ENCODE assay signal across 9 cellular contexts in the genomic region with DNA sequence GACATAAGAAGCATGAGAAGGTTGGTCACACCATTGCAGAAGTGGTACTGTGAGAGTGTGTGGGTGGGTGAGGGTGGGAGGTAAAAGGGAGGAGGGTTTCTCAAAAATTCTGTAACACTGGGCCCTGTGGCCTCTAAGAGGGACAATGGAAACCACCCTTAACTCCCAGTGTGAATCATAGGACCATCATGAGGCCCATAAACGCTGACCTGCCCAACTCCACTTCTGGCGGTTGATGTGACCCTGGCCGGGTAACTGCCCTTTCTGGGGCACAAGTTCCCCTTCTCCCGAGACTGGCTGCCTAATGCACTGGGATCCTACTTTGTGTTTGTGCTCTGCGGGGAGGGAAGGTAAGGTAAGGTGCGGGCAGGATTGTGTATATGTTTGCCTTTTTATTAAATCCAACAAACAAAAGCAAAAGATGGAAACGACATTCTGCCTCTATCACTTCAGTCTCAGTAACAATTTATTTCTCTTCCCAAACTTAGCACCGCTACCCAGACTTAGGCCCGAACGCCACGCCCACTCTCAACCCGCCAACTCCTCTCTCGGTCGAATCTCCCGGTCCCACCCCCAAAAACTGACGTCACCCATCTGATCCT. TPM values are rescaled to one million over a fixed set of nuclear protein-coding genes. Genes with fewer than 3 reads are reported as not detected.
DNase-seq lines count a peak whose midpoint lies in the region; ATAC-seq and TF ChIP-seq lines count a peak whose summit lies in the region.
"Had no signal": no experiment of that assay in that cellular context is flagged by ENCODE, and none has a peak within 500 bp of the region (broad histone marks: within the 10 kb centered on the region; RNA-seq: fewer than 3 reads in every experiment).

No MANE protein-coding gene starts in this region.

- H3K36me3 Mint-ChIP-seq in IgD-negative memory B cell (peaks cover 7% of the 10 kb centered on the region), neural progenitor cell (peaks cover 14% of the 10 kb centered on the region)
- H3K36me3 Mint-ChIP-seq in activated T-helper 1 cell treated with anti-CD3 and anti-CD28 coated beads, Interleukin-12 subunit alpha, Interleukin-12 subunit beta, Interleukin-2, Interleukin-4 antibody, amounts not matched to agents 30 ng/mL and 10 ng/mL and 1 ng/mL, durations not matched to agents 14 hours and 24 hours and 36 hours (ENCODE audit: low read depth), result peaks cover 37% of the 10 kb centered on the region

- H3K27me3 Mint-ChIP-seq in IgD-negative memory B cell (peaks cover 8% of the 10 kb centered on the region), neural progenitor cell (ENCODE audit: insufficient read depth, low read depth) (peaks cover 11% of the 10 kb centered on the region)
- peaks cover 3% of the 10 kb centered on the region for H3K27me3 Mint-ChIP-seq in activated T-helper 1 cell treated with anti-CD3 and anti-CD28 coated beads, Interleukin-12 subunit alpha, Interleukin-12 subunit beta, Interleukin-2, Interleukin-4 antibody, amounts not matched to agents 30 ng/mL and 10 ng/mL and 1 ng/mL, durations not matched to agents 14 hours and 24 hours and 36 hours (ENCODE audit: insufficient read depth)

- ATAC-seq in GM21619 (IDR thresholded peaks at IDR 0.05; ENCODE audit: unreplicated experiment), result peak; percentile 71

- H3K27ac Mint-ChIP-seq in IgD-negative memory B cell (peak overlapping the region; percentile 94 to 97 (median 96)), neural progenitor cell (peak overlapping the region; percentile 94)
- peak overlapping the region; percentile 99 for H3K27ac Mint-ChIP-seq in activated T-helper 1 cell treated with anti-CD3 and anti-CD28 coated beads, Interleukin-12 subunit alpha, Interleukin-12 subunit beta, Interleukin-2, Interleukin-4 antibody, amounts not matched to agents 30 ng/mL and 10 ng/mL and 1 ng/mL, durations not matched to agents 14 hours and 24 hours and 36 hours

- peaks cover 8% of the 10 kb centered on the region for H3K79me2 ChIP-seq in neural progenitor cell (ENCODE audit: low read depth)

- H3K4me1 Mint-ChIP-seq in IgD-negative memory B cell (peaks cover 12 to 18% (median 14%) of the 10 kb centered on the region in 3 donors), neural progenitor cell (peaks cover 26% of the 10 kb centered on the region)
- peaks cover 45% of the 10 kb centered on the region for H3K4me1 Mint-ChIP-seq in activated T-helper 1 cell treated with anti-CD3 and anti-CD28 coated beads, Interleukin-12 subunit alpha, Interleukin-12 subunit beta, Interleukin-2, Interleukin-4 antibody, amounts not matched to agents 30 ng/mL and 10 ng/mL and 1 ng/mL, durations not matched to agents 14 hours and 24 hours and 36 hours (ENCODE audit: low read depth)

- H2AFZ ChIP-seq in neural progenitor cell (replicated peaks), result peak overlapping the region; percentile 90

- TF ChIP-seq CTCF in fibroblast of villous mesenchyme (IDR thresholded peaks at IDR 0.05; ENCODE audit: insufficient read depth, low read depth, low read length) (no peak), neural progenitor cell (IDR thresholded peaks at IDR 0.05) (no peak)

- H3K4me1 ChIP-seq in neural progenitor cell, result peaks cover 12% of the 10 kb centered on the region

- intact Hi-C loops in activated T-helper 1 cell treated with anti-CD3 and anti-CD28 coated beads, Interleukin-12 subunit alpha, Interleukin-12 subunit beta, Interleukin-2, Interleukin-4 antibody, amounts not matched to agents 30 ng/mL and 10 ng/mL and 1 ng/mL, durations not matched to agents 14 hours and 24 hours and 36 hours (cut with micrococcal nuclease), result loop anchor here (5.0 kb wide), 1 partner anchor 1826 kb away; a partner anchor contains a TSS

- peaks cover 12% of the 10 kb centered on the region for H4K20me1 ChIP-seq in neural progenitor cell (ENCODE audit: low read depth)

- H3K27ac ChIP-seq in neural progenitor cell, result peak overlapping the region; percentile 92

- H3K4me3 ChIP-seq in fibroblast of villous mesenchyme (ENCODE audit: low read depth, low read length), result peak overlapping the region; percentile 96
- H3K4me3 ChIP-seq in neural progenitor cell, result peak overlapping the region; percentile 72

- H3K9me3 ChIP-seq in neural progenitor cell (ENCODE audit: low read depth), result no peaks in the 10 kb centered on the region

- peak overlapping the region; percentile 95 for H3K4me2 ChIP-seq in neural progenitor cell

- H3F3A ChIP-seq in neural progenitor cell (ENCODE audit: low read depth), result peaks cover 29% of the 10 kb centered on the region

- H3K9me3 Mint-ChIP-seq in IgD-negative memory B cell (no peaks in the 10 kb centered on the region), neural progenitor cell (peaks cover 2% of the 10 kb centered on the region)
- H3K9me3 Mint-ChIP-seq in activated T-helper 1 cell treated with anti-CD3 and anti-CD28 coated beads, Interleukin-12 subunit alpha, Interleukin-12 subunit beta, Interleukin-2, Interleukin-4 antibody, amounts not matched to agents 30 ng/mL and 10 ng/mL and 1 ng/mL, durations not matched to agents 14 hours and 24 hours and 36 hours, result no peaks in the 10 kb centered on the region

- peaks cover 27% of the 10 kb centered on the region for H3K27me3 ChIP-seq in neural progenitor cell

- peak overlapping the region; percentile 97 to 100 (median 99) for H3K4me3 Mint-ChIP-seq in IgD-negative memory B cell
- H3K4me3 Mint-ChIP-seq in activated T-helper 1 cell treated with anti-CD3 and anti-CD28 coated beads, Interleukin-12 subunit alpha, Interleukin-12 subunit beta, Interleukin-2, Interleukin-4 antibody, amounts not matched to agents 30 ng/mL and 10 ng/mL and 1 ng/mL, durations not matched to agents 14 hours and 24 hours and 36 hours, result peak overlapping the region; percentile 93
- H3K4me3 Mint-ChIP-seq in neural progenitor cell, result peak overlapping the region; percentile 95

- no peaks in the 10 kb centered on the region for H3K36me3 ChIP-seq in neural progenitor cell

- peak; percentile 94 for DNase-seq in DMS114 treated with DMSO at 0.1 percent for 48 hours (lab: John Stamatoyannopoulos, UW; ENCODE audit: unreplicated experiment)
- DNase-seq in OCI-M1 (lab: John Stamatoyannopoulos, UW), result peak; percentile 97
- peak; percentile 78 for DNase-seq in activated T-helper 1 cell treated with anti-CD3 and anti-CD28 coated beads, Interleukin-12 subunit alpha, Interleukin-12 subunit beta, Interleukin-2, Interleukin-4 antibody, amounts not matched to agents 30 ng/mL and 10 ng/mL and 1 ng/mL, durations not matched to agents 14 hours and 24 hours and 36 hours (ENCODE audit: low spot score)
- DNase-seq in fibroblast of villous mesenchyme (ENCODE audit: low read depth), result peak; percentile 93
- peak; percentile 96 for DNase-seq in neural progenitor cell (ENCODE audit: low spot score)
- DNase-seq in superior temporal gyrus (ENCODE audit: extremely low spot score), result peak; percentile 76

- peak overlapping the region; percentile 77 for H3K9ac ChIP-seq in neural progenitor cell

RNA-seq across cellular contexts. Expression of a gene that starts 0.5 kb away (rescaled TPM):
- polyA plus RNA-seq in IgD-negative memory B cell, result 15.9 TPM
- 89.7 and 90.0 TPM in 2 replicates for total RNA-seq in activated T-helper 1 cell treated with anti-CD3 and anti-CD28 coated beads, Interleukin-12 subunit alpha, Interleukin-12 subunit beta, Interleukin-2, Interleukin-4 antibody, amounts not matched to agents 30 ng/mL and 10 ng/mL and 1 ng/mL, durations not matched to agents 14 hours and 24 hours and 36 hours
- total RNA-seq in fibroblast of villous mesenchyme, result 5.2 and 7.4 TPM in 2 replicates
- total RNA-seq in neural progenitor cell (ENCODE audit: low replicate concordance), result 4.5 and 5.6 TPM in 2 replicates

RNA-seq across cellular contexts. Expression of a gene that starts 1.0 kb away (rescaled TPM):
- 1.5 TPM for polyA plus RNA-seq in IgD-negative memory B cell
- 4.5 and 5.4 TPM in 2 replicates for total RNA-seq in activated T-helper 1 cell treated with anti-CD3 and anti-CD28 coated beads, Interleukin-12 subunit alpha, Interleukin-12 subunit beta, Interleukin-2, Interleukin-4 antibody, amounts not matched to agents 30 ng/mL and 10 ng/mL and 1 ng/mL, durations not matched to agents 14 hours and 24 hours and 36 hours
- total RNA-seq in fibroblast of villous mesenchyme (6.9 and 8.1 TPM in 2 replicates), neural progenitor cell (ENCODE audit: low replicate concordance) (2.1 and 4.8 TPM in 2 replicates)

RNA-seq across cellular contexts. Expression of a gene that starts 4.5 kb away (rescaled TPM):
- polyA plus RNA-seq in IgD-negative memory B cell, result 0.09 TPM
- 9.0 and 9.9 TPM in 2 replicates for total RNA-seq in activated T-helper 1 cell treated with anti-CD3 and anti-CD28 coated beads, Interleukin-12 subunit alpha, Interleukin-12 subunit beta, Interleukin-2, Interleukin-4 antibody, amounts not matched to agents 30 ng/mL and 10 ng/mL and 1 ng/mL, durations not matched to agents 14 hours and 24 hours and 36 hours
- total RNA-seq in fibroblast of villous mesenchyme (0.97 and 3.0 TPM in 2 replicates), neural progenitor cell (ENCODE audit: low replicate concordance) (0.17 and 0.99 TPM in 2 replicates)
- total RNA-seq: frontal cortex had no signal

RNA-seq across cellular contexts. Expression of a gene that starts 11.2 kb away (rescaled TPM):
- polyA plus RNA-seq in IgD-negative memory B cell, result 27.1 TPM
- total RNA-seq in activated T-helper 1 cell treated with anti-CD3 and anti-CD28 coated beads, Interleukin-12 subunit alpha, Interleukin-12 subunit beta, Interleukin-2, Interleukin-4 antibody, amounts not matched to agents 30 ng/mL and 10 ng/mL and 1 ng/mL, durations not matched to agents 14 hours and 24 hours and 36 hours, result 63.5 and 68.6 TPM in 2 replicates
- total RNA-seq in fibroblast of villous mesenchyme (19.0 and 25.5 TPM in 2 replicates), neural progenitor cell (ENCODE audit: low replicate concordance) (18.1 and 19.0 TPM in 2 replicates)

RNA-seq across cellular contexts. Expression of a gene that starts 16.5 kb away (rescaled TPM):
- polyA plus RNA-seq in IgD-negative memory B cell, result 11.9 TPM
- total RNA-seq in activated T-helper 1 cell treated with anti-CD3 and anti-CD28 coated beads, Interleukin-12 subunit alpha, Interleukin-12 subunit beta, Interleukin-2, Interleukin-4 antibody, amounts not matched to agents 30 ng/mL and 10 ng/mL and 1 ng/mL, durations not matched to agents 14 hours and 24 hours and 36 hours, result 21.2 and 21.8 TPM in 2 replicates
- total RNA-seq in fibroblast of villous mesenchyme (2.6 and 3.5 TPM in 2 replicates), neural progenitor cell (ENCODE audit: low replicate concordance) (8.1 and 11.9 TPM in 2 replicates)

Comparison
In these comparisons a context has a peak if more than half of its experiments do, and no peak if none do; other contexts are left out.
1. Peak in every context shown above with its lines: DNase-seq, ATAC-seq, H3K4me3 ChIP-seq and H3K27ac ChIP-seq.
2. RNA of a gene that starts 0.5 kb away (total RNA-seq): 89.7 to 90.0 TPM in activated T-helper 1 cell treated with anti-CD3 and anti-CD28 coated beads, Interleukin-12 subunit alpha, Interleukin-12 subunit beta, Interleukin-2, Interleukin-4 antibody, amounts not matched to agents 30 ng/mL and 10 ng/mL and 1 ng/mL, durations not matched to agents 14 hours and 24 hours and 36 hours; 4.5 to 5.6 TPM in neural progenitor cell and 5.2 to 7.4 TPM in fibroblast of villous mesenchyme; every median in the first group is over 10 times any median in the second.